ENCODE assay signal across 8 cellular contexts in genomic region chr4:7719354-7720174, GRCh38.
DNase-seq lines count a peak whose midpoint lies in the region; TF ChIP-seq lines count a peak whose summit lies in the region.

No MANE protein-coding gene starts in this region.

- H3K4me3 Mint-ChIP-seq in neural crest cell, result no peak overlapping the region

- H3K27me3 Mint-ChIP-seq in neural crest cell (ENCODE audit: low read depth), result peaks cover 45% of the 10 kb centered on the region

- peaks cover 9% of the 10 kb centered on the region for H3K4me1 Mint-ChIP-seq in neural crest cell

- peaks cover 4% of the 10 kb centered on the region for H3K9me3 Mint-ChIP-seq in neural crest cell

- TF ChIP-seq CTCF in epithelial cell of esophagus (IDR thresholded peaks at IDR 0.05; ENCODE audit: insufficient read depth, low read depth, low read length, missing control alignments), result peak; percentile 62
- peak; percentile 92 for TF ChIP-seq CTCF in neural crest cell (conservative IDR thresholded peaks at IDR 0.05)

- H3K27ac Mint-ChIP-seq in neural crest cell (ENCODE audit: unreplicated experiment), result no peak overlapping the region

- no peak overlapping the region for H3K4me3 ChIP-seq in epithelial cell of esophagus (ENCODE audit: low read length)

- DNase-seq in NCI-H524 (lab: John Stamatoyannopoulos, UW) (peak; percentile 43 to 61), NCI-H524 treated with DMSO at 0.1 percent for 48 hours (lab: John Stamatoyannopoulos, UW) (no peak), NCI-H69 (lab: John Stamatoyannopoulos, UW) (peak; percentile 49), activated T-cell treated with anti-CD3 and anti-CD28 coated beads for 1 hour (ENCODE audit: low read depth) (peak; percentile 63), epithelial cell of esophagus (ENCODE audit: low read depth) (peak; percentile 10), neural crest cell (ENCODE audit: low read depth, low spot score) (peak; percentile 99), superior temporal gyrus (ENCODE audit: extremely low spot score) (peak; percentile 76), mesenteric fat pad (ENCODE audit: low spot score) (no peak)

- no peaks in the 10 kb centered on the region for H3K36me3 Mint-ChIP-seq in neural crest cell (ENCODE audit: low read depth)

Comparison
In these comparisons a context has a peak if more than half of its experiments do, and no peak if none do; other contexts are left out.
1. DNase-seq: peak in NCI-H524 (2 of 2), NCI-H69 (single experiment), activated T-cell treated with anti-CD3 and anti-CD28 coated beads for 1 hour (single experiment), epithelial cell of esophagus (single experiment), neural crest cell (single experiment) and superior temporal gyrus (single experiment); none in NCI-H524 treated with DMSO at 0.1 percent for 48 hours (single experiment) and mesenteric fat pad (single experiment).